In genomic region chr3:99817437-99818240, GRCh38 we compare ENCODE assay signal across 1 cellular context.
A peak's percentile ranks its signal among the peaks of the same experiment; 100 is the strongest.
TF ChIP-seq lines count a peak whose summit lies in the region.

Gene CMSS1, plus strand, starts transcription at chr3:99817862.

TF ChIP-seq in HEK293, 187 proteins besides CTCF, POLR2A, EP300 and RAD21 (continued from another document and continues in another):
- TF ChIP-seq ZNF513 (tag by site-specific recombination; IDR thresholded peaks at IDR 0.05) (peak; percentile 22; the same call in 1 of the 2 replicates), ZNF600 (tag by site-specific recombination; IDR thresholded peaks at IDR 0.05) (peak; percentile 83), ZNF121 (tag by site-specific recombination; IDR thresholded peaks at IDR 0.05) (no peak), ZNF146 (tag by site-specific recombination; IDR thresholded peaks at IDR 0.05) (0 out of 2 replicates have a peak, but pooled peaks have one; percentile 3), ZNF362 (tag by site-specific recombination; IDR thresholded peaks at IDR 0.05) (peak; percentile 46; the same call in 1 of the 2 replicates), RBAK (tag by site-specific recombination; IDR thresholded peaks at IDR 0.05) (no peak), HOXA7 (CRISPR knock-in tag; IDR thresholded peaks at IDR 0.05; ENCODE audit: borderline replicate concordance) (no peak), MZF1 (tag by site-specific recombination; IDR thresholded peaks at IDR 0.05; ENCODE audit: borderline replicate concordance) (no peak), KLF16 (tag by site-specific recombination; IDR thresholded peaks at IDR 0.05) (peak; percentile 88), ZNF404 (tag by site-specific recombination; IDR thresholded peaks at IDR 0.05) (no peak), ZNF10 (tag by site-specific recombination; IDR thresholded peaks at IDR 0.05) (peak; percentile 60; the same call in 1 of the 2 replicates), KLF1 (tag by site-specific recombination; IDR thresholded peaks at IDR 0.05) (peak; percentile 74; the same call in 1 of the 2 replicates), ZNF561 (tag by site-specific recombination; IDR thresholded peaks at IDR 0.05; ENCODE audit: borderline replicate concordance) (peak; percentile 89), ZNF24 (tag by site-specific recombination; IDR thresholded peaks at IDR 0.05) (peak; percentile 83), ZBTB1 (tag by site-specific recombination; IDR thresholded peaks at IDR 0.05) (no peak), ZNF626 (tag by site-specific recombination; IDR thresholded peaks at IDR 0.05) (0 out of 2 replicates have a peak, but pooled peaks have one; percentile 33), ZNF776 (tag by site-specific recombination; IDR thresholded peaks at IDR 0.05; ENCODE audit: borderline replicate concordance) (no peak), BCL6B (tag by site-specific recombination; IDR thresholded peaks at IDR 0.05) (peak; percentile 56; the same call in 1 of the 2 replicates), ZNF639 (tag by site-specific recombination; IDR thresholded peaks at IDR 0.05) (peak; percentile 81), WT1 (tag by site-specific recombination; IDR thresholded peaks at IDR 0.05) (0 out of 2 replicates have a peak, but pooled peaks have one; percentile 17), ZNF221 (tag by site-specific recombination; IDR thresholded peaks at IDR 0.05; ENCODE audit: borderline replicate concordance) (no peak), HIC1 (tag by site-specific recombination; IDR thresholded peaks at IDR 0.05) (peak; percentile 76), AEBP2 (tag by site-specific recombination; IDR thresholded peaks at IDR 0.05; ENCODE audit: borderline replicate concordance) (no peak), ZNF394 (tag by site-specific recombination; IDR thresholded peaks at IDR 0.05; ENCODE audit: borderline replicate concordance) (peak; percentile 82; the same call in 1 of the 2 replicates), ZFP37 (tag by site-specific recombination; IDR thresholded peaks at IDR 0.05) (0 out of 2 replicates have a peak, but pooled peaks have one; percentile 77), ZNF530 (tag by site-specific recombination; IDR thresholded peaks at IDR 0.05; ENCODE audit: low read depth) (no peak), ZBTB44 (tag by site-specific recombination; IDR thresholded peaks at IDR 0.05) (no peak), ZNF354C (tag by site-specific recombination; IDR thresholded peaks at IDR 0.05; ENCODE audit: borderline replicate concordance, low read depth) (no peak), PRDM2 (tag by site-specific recombination; IDR thresholded peaks at IDR 0.05; ENCODE audit: borderline replicate concordance) (no peak), PATZ1 (tag by site-specific recombination; IDR thresholded peaks at IDR 0.05) (peak; percentile 50), GLI2 (tag by site-specific recombination; IDR thresholded peaks at IDR 0.05; ENCODE audit: borderline replicate concordance, low read depth) (no peak), ZNF202 (tag by site-specific recombination; IDR thresholded peaks at IDR 0.05; ENCODE audit: borderline replicate concordance) (no peak), ZSCAN18 (tag by site-specific recombination; IDR thresholded peaks at IDR 0.05) (no peak), ZNF843 (tag by site-specific recombination; IDR thresholded peaks at IDR 0.05) (no peak; the same call in none of the 2 replicates), BCL11A (tag by site-specific recombination; IDR thresholded peaks at IDR 0.05; ENCODE audit: low read depth) (no peak), ZNF175 (tag by site-specific recombination; IDR thresholded peaks at IDR 0.05) (no peak), ZFP41 (tag by site-specific recombination; IDR thresholded peaks at IDR 0.05; ENCODE audit: borderline replicate concordance) (no peak), ZNF211 (tag by site-specific recombination; IDR thresholded peaks at IDR 0.05; ENCODE audit: low read depth) (no peak)
